ENCODE assay signal across 8 cellular contexts in genomic region chr5:143404416-143405062, GRCh38. TPM values are rescaled to one million over a fixed set of nuclear protein-coding genes. Genes with fewer than 3 reads are reported as not detected.
DNase-seq lines count a peak whose midpoint lies in the region; ATAC-seq lines count a peak whose summit lies in the region.

No MANE protein-coding gene starts in this region.

- peaks cover 35% of the 10 kb centered on the region for H3K27me3 ChIP-seq in HUES6 (ENCODE audit: control insufficient read depth, insufficient read depth, low read length)

- peak overlapping the region; percentile 92 for H3K4me3 ChIP-seq in HUES6 (ENCODE audit: low read depth, low read length)

- H3K9me3 Mint-ChIP-seq in activated naive CD4-positive, alpha-beta T cell treated with anti-CD3 and anti-CD28 coated beads for 36 hours, result no peaks in the 10 kb centered on the region

- peak overlapping the region; percentile 82 for H3K4me3 Mint-ChIP-seq in activated naive CD4-positive, alpha-beta T cell treated with anti-CD3 and anti-CD28 coated beads for 36 hours

- intact Hi-C loops in activated naive CD4-positive, alpha-beta T cell treated with anti-CD3 and anti-CD28 coated beads for 36 hours (cut with micrococcal nuclease), result loop anchor here (1.0 to 10.0 kb wide), 15 partner anchors 31 to 786 kb away; partner anchors contain the start of genes ARHGAP26, KCTD16 and YIPF5

- H3K4me1 ChIP-seq in HUES6 (ENCODE audit: control insufficient read depth, insufficient read depth, low read length), result peaks cover 23% of the 10 kb centered on the region

- CTCF ChIA-PET in activated naive CD4-positive, alpha-beta T cell treated with anti-CD3 and anti-CD28 coated beads for 36 hours (lab: Charles Lee), result interaction anchor here (0.7 to 2.4 kb wide), 23 partner anchors 8 to 783 kb away, joined by 3 to 14 read pairs (median 3); no protein-coding TSS in a partner anchor

- in situ Hi-C loops in Caki2 (cut with HindIII; ENCODE audit: low pct_unique_long_range_greater_than_20kb, low sequenced_read_pairs) (no loop called here), SK-MEL-5 (cut with HindIII; ENCODE audit: low pct_unique_long_range_greater_than_20kb, low sequenced_read_pairs) (no loop called here)

- peaks cover 12% of the 10 kb centered on the region for H3K36me3 Mint-ChIP-seq in activated naive CD4-positive, alpha-beta T cell treated with anti-CD3 and anti-CD28 coated beads for 36 hours (ENCODE audit: low read depth)

- DNase-seq in Caki2 (ENCODE audit: low read depth) (peak; percentile 77), SK-MEL-5 (ENCODE audit: low read depth, low spot score) (peak; percentile 68), globus pallidus (ENCODE audit: low spot score) (peak; percentile 84), occipital lobe (lab: John Stamatoyannopoulos, UW) (peak; percentile 80)
- peak; percentile 77 for DNase-seq in activated naive CD4-positive, alpha-beta T cell treated with anti-CD3 and anti-CD28 coated beads for 36 hours

- H3K36me3 ChIP-seq in HUES6 (ENCODE audit: control insufficient read depth, insufficient read depth, low read length), result no peaks in the 10 kb centered on the region

- ATAC-seq in GM21423 (IDR thresholded peaks at IDR 0.05; ENCODE audit: unreplicated experiment), result peak; percentile 24

- H3K4me1 Mint-ChIP-seq in activated naive CD4-positive, alpha-beta T cell treated with anti-CD3 and anti-CD28 coated beads for 36 hours (ENCODE audit: low read depth), result peaks cover 32% of the 10 kb centered on the region

- H3K9ac ChIP-seq in HUES6 (ENCODE audit: low read length), result peak overlapping the region; percentile 92

- H3K27ac ChIP-seq in HUES6 (ENCODE audit: low read depth, low read length) (peak overlapping the region; percentile 22; the same call in 1 of the 2 replicates), temporal lobe (ENCODE audit: low read depth, low read length) (peak overlapping the region; percentile 94)

- H3K9me3 ChIP-seq in HUES6 (ENCODE audit: control insufficient read depth, insufficient read depth, low read depth, low read length), result no peaks in the 10 kb centered on the region

- H3K27ac Mint-ChIP-seq in activated naive CD4-positive, alpha-beta T cell treated with anti-CD3 and anti-CD28 coated beads for 36 hours, result peak overlapping the region; percentile 99

- no peaks in the 10 kb centered on the region for H3K27me3 Mint-ChIP-seq in activated naive CD4-positive, alpha-beta T cell treated with anti-CD3 and anti-CD28 coated beads for 36 hours (ENCODE audit: low read depth)

RNA-seq across cellular contexts. Expression of gene NR3C1, which starts 1.1 kb away (rescaled TPM):
- 11.9 and 13.8 TPM in 2 replicates for total RNA-seq in Caki2 (2014; rRNA removed; shearing (Covaris generic); ENCODE audit: low replicate concordance)
- total RNA-seq in SK-MEL-5 (2014; rRNA removed; shearing (Covaris generic)), result 11.5 and 16.0 TPM in 2 replicates
- polyA plus RNA-seq in SK-MEL-5 (2015; cell fraction: cytosol; rRNA removed), result 9.0 and 11.1 TPM in 2 replicates
- polyA plus RNA-seq in SK-MEL-5 (2015; cell fraction: nucleus; rRNA removed), result 6.6 and 6.7 TPM in 2 replicates
- 10 to 100 TPM; 41.8 to 42.9 TPM for total RNA-seq in activated naive CD4-positive, alpha-beta T cell treated with anti-CD3 and anti-CD28 coated beads for 36 hours
- total RNA-seq in occipital lobe (27.1 TPM), temporal lobe (11.1 TPM)

Comparison
In these comparisons a context has a peak if more than half of its experiments do, and no peak if none do; other contexts are left out.
1. Peak in every context shown above with its lines: DNase-seq, ATAC-seq, H3K4me3 ChIP-seq and H3K27ac ChIP-seq.